3 cellular contexts compared by ENCODE assay signal in the genomic region with DNA sequence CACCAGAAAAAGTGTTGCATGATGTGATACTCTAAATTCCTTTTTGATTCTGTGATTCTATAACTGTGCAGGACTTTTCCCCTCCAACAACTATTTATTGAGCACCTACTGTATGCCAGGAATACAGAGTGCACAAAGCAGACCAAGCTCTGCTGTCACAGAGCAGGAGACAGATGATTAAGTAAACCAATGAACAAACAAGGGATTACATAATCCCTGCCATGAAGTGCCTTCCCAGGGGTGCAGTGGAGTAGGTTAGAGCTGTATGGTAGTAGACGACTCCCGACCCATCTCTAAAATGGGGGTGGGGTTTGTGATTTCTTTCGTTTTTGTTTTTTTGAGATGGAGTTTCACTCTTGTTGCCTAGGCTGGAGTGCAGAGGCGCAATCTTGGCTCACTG.
"Had no signal": no experiment of that assay in that cellular context is flagged by ENCODE, and none has a peak within 500 bp of the region (broad histone marks: within the 10 kb centered on the region; RNA-seq: fewer than 3 reads in every experiment).

No MANE protein-coding gene starts in this region.

- ATAC-seq: GM12878 had no signal

- DNase-seq: GDM1, GF-D8 had no signal
